ENCODE assay signal across 8 cellular contexts in the genomic region with DNA sequence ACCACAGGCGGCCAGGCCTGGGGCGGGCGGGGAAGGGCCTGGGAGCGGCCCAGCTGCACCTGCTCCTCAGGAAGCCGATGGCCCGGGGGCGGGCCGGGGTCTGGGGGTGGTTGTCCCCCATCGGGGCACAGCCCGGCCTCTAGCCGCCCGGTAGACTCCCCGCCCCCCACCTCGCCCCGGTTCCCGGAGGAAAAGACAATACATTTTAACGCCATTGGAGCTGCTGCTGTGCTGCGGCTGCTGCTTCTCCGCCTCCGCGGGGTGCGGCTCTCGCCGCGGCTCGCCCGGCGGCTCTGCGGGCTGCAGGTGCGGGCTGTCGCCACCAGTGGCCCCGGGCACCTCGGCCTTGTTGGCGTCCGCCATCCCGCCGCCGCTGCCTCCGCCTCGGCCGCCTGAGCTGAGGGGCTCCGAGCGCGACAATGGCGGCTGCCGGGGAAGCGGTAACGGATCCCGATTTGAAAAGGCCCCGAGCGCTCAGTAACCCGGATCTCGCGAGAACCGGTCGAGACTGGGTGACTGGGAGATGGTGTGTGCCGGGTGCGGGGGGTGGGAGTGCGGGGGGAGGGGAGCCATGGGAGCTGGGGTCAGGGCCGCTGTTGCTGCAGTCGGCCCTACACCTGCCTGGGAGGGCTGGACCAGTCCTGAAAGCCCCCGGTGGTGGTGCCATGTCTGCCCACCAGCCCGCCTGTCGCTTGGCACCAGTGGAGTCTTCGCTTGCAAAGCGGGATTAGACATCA. TPM values are rescaled to one million over a fixed set of nuclear protein-coding genes. Genes with fewer than 3 reads are reported as not detected.
DNase-seq lines count a peak whose midpoint lies in the region; ATAC-seq and TF ChIP-seq lines count a peak whose summit lies in the region.

A gene with protein sequence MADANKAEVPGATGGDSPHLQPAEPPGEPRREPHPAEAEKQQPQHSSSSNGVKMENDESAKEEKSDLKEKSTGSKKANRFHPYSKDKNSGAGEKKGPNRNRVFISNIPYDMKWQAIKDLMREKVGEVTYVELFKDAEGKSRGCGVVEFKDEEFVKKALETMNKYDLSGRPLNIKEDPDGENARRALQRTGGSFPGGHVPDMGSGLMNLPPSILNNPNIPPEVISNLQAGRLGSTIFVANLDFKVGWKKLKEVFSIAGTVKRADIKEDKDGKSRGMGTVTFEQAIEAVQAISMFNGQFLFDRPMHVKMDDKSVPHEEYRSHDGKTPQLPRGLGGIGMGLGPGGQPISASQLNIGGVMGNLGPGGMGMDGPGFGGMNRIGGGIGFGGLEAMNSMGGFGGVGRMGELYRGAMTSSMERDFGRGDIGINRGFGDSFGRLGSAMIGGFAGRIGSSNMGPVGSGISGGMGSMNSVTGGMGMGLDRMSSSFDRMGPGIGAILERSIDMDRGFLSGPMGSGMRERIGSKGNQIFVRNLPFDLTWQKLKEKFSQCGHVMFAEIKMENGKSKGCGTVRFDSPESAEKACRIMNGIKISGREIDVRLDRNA (minus strand): TSS at position 421 of the 737 bp plus-strand sequence. CDS start 58 bp downstream, at position 363.

- TF ChIP-seq POLR2A in ovary (IDR thresholded peaks at IDR 0.05) (no peak), thyroid gland (IDR thresholded peaks at IDR 0.05) (peak in 1 of 2 donors; percentile 14)

- H3K36me3 Mint-ChIP-seq in Calu3 (ENCODE audit: insufficient read depth, unreplicated experiment), result peaks cover 7% of the 10 kb centered on the region
- H3K36me3 Mint-ChIP-seq in activated naive CD8-positive, alpha-beta T cell treated with anti-CD3 and anti-CD28 coated beads, Interleukin-2, amount 10 ng/mL, durations not matched to agents 7 days and 5 days, result peaks cover 14% of the 10 kb centered on the region

- H3K27me3 ChIP-seq in ovary, result no peaks in the 10 kb centered on the region
- no peaks in the 10 kb centered on the region for H3K27me3 ChIP-seq in thyroid gland

- DNase-seq in Calu3, result peak; percentile 70
- peak; percentile 37 for DNase-seq in HuH-7.5 (ENCODE audit: low spot score)
- DNase-seq in SK-N-DZ (ENCODE audit: low spot score), result peak; percentile 91
- DNase-seq in activated naive CD8-positive, alpha-beta T cell treated with anti-CD3 and anti-CD28 coated beads, Interleukin-2, amount 10 ng/mL, durations not matched to agents 7 days and 5 days, result peak; percentile 83
- DNase-seq in Right ventricle myocardium superior, result peak; percentile 79
- peak; percentile 34 to 46 (median 40) for DNase-seq in ovary
- DNase-seq in thyroid gland, result peak; percentile 66 to 76

- no TSS peak for BruUV-seq in Calu3 (replicated peaks; lab: Mats Ljungman, UMichigan)

- H3K4me3 Mint-ChIP-seq in Calu3 (ENCODE audit: low read depth, unreplicated experiment), result peak within 1 kb of the TSS; percentile 73
- peak within 1 kb of the TSS; percentile 91 for H3K4me3 Mint-ChIP-seq in activated naive CD8-positive, alpha-beta T cell treated with anti-CD3 and anti-CD28 coated beads, Interleukin-2, amount 10 ng/mL, durations not matched to agents 7 days and 5 days

- CTCF ChIA-PET in Calu3 (lab: Charles Lee), result interaction anchor here (0.6 kb wide), 1 partner anchor 632 kb away, joined by 5 read pairs; no protein-coding TSS in a partner anchor

- H3K4me1 ChIP-seq in ovary (ENCODE audit: insufficient read depth) (peaks cover 3% of the 10 kb centered on the region), thyroid gland (peaks cover 0 to 12% of the 10 kb centered on the region in 2 donors)

- H3K27ac ChIP-seq in ovary (no peak within 1 kb of the TSS), thyroid gland (no peak within 1 kb of the TSS)

- peak within 1 kb of the TSS; percentile 68 for H3K27ac Mint-ChIP-seq in Calu3 (ENCODE audit: unreplicated experiment)
- H3K27ac Mint-ChIP-seq in activated naive CD8-positive, alpha-beta T cell treated with anti-CD3 and anti-CD28 coated beads, Interleukin-2, amount 10 ng/mL, durations not matched to agents 7 days and 5 days, result peak within 1 kb of the TSS; percentile 80

- H3K9me3 Mint-ChIP-seq in Calu3 (ENCODE audit: low read depth, unreplicated experiment), result no peaks in the 10 kb centered on the region
- peaks cover 7% of the 10 kb centered on the region for H3K9me3 Mint-ChIP-seq in activated naive CD8-positive, alpha-beta T cell treated with anti-CD3 and anti-CD28 coated beads, Interleukin-2, amount 10 ng/mL, durations not matched to agents 7 days and 5 days

- no peak for TF ChIP-seq CTCF in Calu3 (IDR thresholded peaks at IDR 0.05; ENCODE audit: unreplicated experiment)
- TF ChIP-seq CTCF in ovary (IDR thresholded peaks at IDR 0.05), result no peak
- TF ChIP-seq CTCF in thyroid gland (IDR thresholded peaks at IDR 0.05), result peak in 1 of 6 experiments; percentile 25

- no peak for TF ChIP-seq EP300 in ovary (IDR thresholded peaks at IDR 0.05)

- H3K4me1 Mint-ChIP-seq in Calu3 (ENCODE audit: low read depth, unreplicated experiment), result no peaks in the 10 kb centered on the region
- H3K4me1 Mint-ChIP-seq in activated naive CD8-positive, alpha-beta T cell treated with anti-CD3 and anti-CD28 coated beads, Interleukin-2, amount 10 ng/mL, durations not matched to agents 7 days and 5 days, result peaks cover 21% of the 10 kb centered on the region

- no peaks in the 10 kb centered on the region for H3K9me3 ChIP-seq in ovary
- H3K9me3 ChIP-seq in thyroid gland, result no peaks in the 10 kb centered on the region

- peak; percentile 67 for ATAC-seq in GM21447 (IDR thresholded peaks at IDR 0.05; ENCODE audit: unreplicated experiment)
- ATAC-seq in activated naive CD8-positive, alpha-beta T cell treated with anti-CD3 and anti-CD28 coated beads, Interleukin-2, amount 10 ng/mL, durations not matched to agents 7 days and 5 days (ENCODE audit: low read depth), result peak; percentile 91
- ATAC-seq in Right ventricle myocardium superior (ENCODE audit: poor library complexity), result peak; percentile 93

- POLR2A ChIA-PET in activated naive CD8-positive, alpha-beta T cell treated with anti-CD3 and anti-CD28 coated beads, Interleukin-2, amount 10 ng/mL, durations not matched to agents 7 days and 5 days (lab: Charles Lee), result interaction anchor here (0.8 to 1.6 kb wide), 5 partner anchors 11 to 154 kb away, joined by 3 to 9 read pairs (median 3); a partner anchor contains a TSS

- WGBS in ovary, 3 donors, result 2 to 5% (median 5%) methylated on average over 20 to 66 of the region's 66 CpGs
- WGBS in thyroid gland, 2 donors, result 3 to 37% methylated on average over 5 to 26 of the region's 66 CpGs

- no peaks in the 10 kb centered on the region for H3K27me3 Mint-ChIP-seq in Calu3 (ENCODE audit: unreplicated experiment)
- peaks cover 12% of the 10 kb centered on the region for H3K27me3 Mint-ChIP-seq in activated naive CD8-positive, alpha-beta T cell treated with anti-CD3 and anti-CD28 coated beads, Interleukin-2, amount 10 ng/mL, durations not matched to agents 7 days and 5 days

- intact Hi-C loops in Calu3 (cut with micrococcal nuclease; ENCODE audit: unreplicated experiment), result no loop called here
- intact Hi-C loops in Right ventricle myocardium superior (cut with DNase I), result no loop called here
- intact Hi-C loops in ovary (cut with DNase I), result no loop called here
- intact Hi-C loops in thyroid gland (cut with DNase I), result no loop called here

- H3K4me3 ChIP-seq in ovary, result peak within 1 kb of the TSS; percentile 46
- H3K4me3 ChIP-seq in thyroid gland (replicated peaks in 1 of 3), result peak within 1 kb of the TSS; percentile 5 to 70 (median 36)

- no peaks in the 10 kb centered on the region for H3K36me3 ChIP-seq in ovary
- no peaks in the 10 kb centered on the region for H3K36me3 ChIP-seq in thyroid gland

RNA-seq across cellular contexts. Expression of the gene that starts here (rescaled TPM):
- 25.4 and 31.1 TPM in 2 replicates for total RNA-seq in Calu3 (2022)
- 34.3 and 39.8 TPM in 2 replicates for polyA plus RNA-seq in SK-N-DZ (2014; cell fraction: cytosol; rRNA removed)
- polyA plus RNA-seq in SK-N-DZ (2014; cell fraction: nucleus; rRNA removed), result 82.4 and 136 TPM in 2 replicates
- 10 to 100 TPM; 34.5 to 36.5 TPM for total RNA-seq in activated naive CD8-positive, alpha-beta T cell treated with anti-CD3 and anti-CD28 coated beads, Interleukin-2, amount 10 ng/mL, durations not matched to agents 7 days and 5 days
- total RNA-seq in Right ventricle myocardium superior, result 7.1 TPM
- 10 to 100 TPM in 2 of 7 donors, 1 to 10 TPM in 5; 3.8 to 38.9 (median 5.3) TPM for total RNA-seq in ovary
- polyA plus RNA-seq in ovary, result 10 to 100 TPM in 1 of 2 donors, 1 to 10 TPM in 1; 1.4 to 11.5 TPM
- total RNA-seq in thyroid gland, result 10 to 100 TPM in 3 of 4 donors, 1 to 10 TPM in 1; 6.4 to 19.4 (median 11.9) TPM

Comparison
In these comparisons a context has a peak if more than half of its experiments do, and no peak if none do; other contexts are left out.
1. DNase-seq: peak in every context shown above with its lines; median percentile 91 in SK-N-DZ; 83 in activated naive CD8-positive, alpha-beta T cell treated with anti-CD3 and anti-CD28 coated beads, Interleukin-2, amount 10 ng/mL, durations not matched to agents 7 days and 5 days; 79 in Right ventricle myocardium superior; 71 in thyroid gland; 70 in Calu3; 40 in ovary; 37 in HuH-7.5.